In genomic region chr20:49948809-49949507, GRCh38 we compare ENCODE assay signal across 1 cellular context.
TF ChIP-seq lines count a peak whose summit lies in the region.

No MANE protein-coding gene starts in this region.

TF ChIP-seq in SK-N-SH, 30 proteins besides CTCF, POLR2A, EP300 and RAD21:
- peak; percentile 66 for TF ChIP-seq TCF12 (IDR thresholded peaks at IDR 0.05)
- no peak for TF ChIP-seq MXI1 (IDR thresholded peaks at IDR 0.05; ENCODE audit: low read depth, low read length)
- no peak for TF ChIP-seq RCOR1 (IDR thresholded peaks at IDR 0.05; ENCODE audit: low read length)
- TF ChIP-seq MEF2A (IDR thresholded peaks at IDR 0.05; ENCODE audit: borderline replicate concordance, low read depth) = peak; percentile 40; the same call in 1 of the 2 replicates
- peak; percentile 14; the same call in 1 of the 2 replicates for TF ChIP-seq POLR2AphosphoS5 (IDR thresholded peaks at IDR 0.05; ENCODE audit: low read depth, low read length)
- peak; percentile 43; the same call in 1 of the 2 replicates for TF ChIP-seq USF1 (IDR thresholded peaks at IDR 0.05; ENCODE audit: borderline replicate concordance, low read depth)
- TF ChIP-seq ELF1 (IDR thresholded peaks at IDR 0.05) = no peak
- peak; percentile 87 for TF ChIP-seq MAX (IDR thresholded peaks at IDR 0.05; ENCODE audit: low read depth)
- TF ChIP-seq FOSL2 (IDR thresholded peaks at IDR 0.05; ENCODE audit: borderline replicate concordance, low read depth) = peak; percentile 83
- TF ChIP-seq, protein P1, sequence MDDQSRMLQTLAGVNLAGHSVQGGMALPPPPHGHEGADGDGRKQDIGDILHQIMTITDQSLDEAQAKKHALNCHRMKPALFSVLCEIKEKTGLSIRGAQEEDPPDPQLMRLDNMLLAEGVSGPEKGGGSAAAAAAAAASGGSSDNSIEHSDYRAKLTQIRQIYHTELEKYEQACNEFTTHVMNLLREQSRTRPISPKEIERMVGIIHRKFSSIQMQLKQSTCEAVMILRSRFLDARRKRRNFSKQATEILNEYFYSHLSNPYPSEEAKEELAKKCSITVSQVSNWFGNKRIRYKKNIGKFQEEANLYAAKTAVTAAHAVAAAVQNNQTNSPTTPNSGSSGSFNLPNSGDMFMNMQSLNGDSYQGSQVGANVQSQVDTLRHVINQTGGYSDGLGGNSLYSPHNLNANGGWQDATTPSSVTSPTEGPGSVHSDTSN (IDR thresholded peaks at IDR 0.05) = peak; percentile 44; the same call in 1 of the 2 replicates
- TF ChIP-seq NFIC (IDR thresholded peaks at IDR 0.05; ENCODE audit: borderline replicate concordance) = peak; percentile 31; the same call in 1 of the 2 replicates
- TF ChIP-seq REST (IDR thresholded peaks at IDR 0.05; ENCODE audit: low read depth, low read length) = 0 out of 2 replicates have a peak, but pooled peaks have one; percentile 21
- peak; percentile 82 for TF ChIP-seq JUND (IDR thresholded peaks at IDR 0.05)
